Comparison of ENCODE assay signal across 19 cellular contexts in genomic region chr1:230333590-230334446, GRCh38.
A peak's percentile ranks its signal among the peaks of the same experiment; 100 is the strongest.
DNase-seq lines count a peak whose midpoint lies in the region; TF ChIP-seq lines count a peak whose summit lies in the region.
"Had no signal": no experiment of that assay in that cellular context is flagged by ENCODE, and none has a peak within 500 bp of the region (broad histone marks: within the 10 kb centered on the region; RNA-seq: fewer than 3 reads in every experiment).

No MANE protein-coding gene starts in this region.

- H3K36me3 Mint-ChIP-seq in neural progenitor cell, result peaks cover 10% of the 10 kb centered on the region
- H3K36me3 Mint-ChIP-seq: CD8-positive, alpha-beta memory T cell had no signal

- peaks cover 3% of the 10 kb centered on the region for H3K27me3 Mint-ChIP-seq in neural progenitor cell (ENCODE audit: insufficient read depth, low read depth)

- peak overlapping the region; percentile 47 for H3K27ac Mint-ChIP-seq in neural progenitor cell
- H3K27ac Mint-ChIP-seq: CD8-positive, alpha-beta memory T cell; HFFc6 had no signal

- H3K27ac ChIP-seq in angular gyrus (ENCODE audit: low read depth, low read length) (peak overlapping the region; percentile 86), dorsolateral prefrontal cortex (peak overlapping the region in 57 of 59 donors; percentile 30 to 91 (median 78)), neural progenitor cell (no peak overlapping the region), temporal lobe (ENCODE audit: low read depth, low read length) (peak overlapping the region; percentile 46), A673 (ENCODE audit: low read depth, low read length, poor library complexity, severe bottlenecking) (no peak overlapping the region)
- H3K27ac ChIP-seq: KMS-11 had no signal

- H3K9me3 Mint-ChIP-seq in neural progenitor cell, result no peaks in the 10 kb centered on the region
- H3K9me3 Mint-ChIP-seq: CD8-positive, alpha-beta memory T cell had no signal

- H3K79me2 ChIP-seq in neural progenitor cell (ENCODE audit: low read depth), result no peaks in the 10 kb centered on the region

- BruUV-seq in A673 (replicated peaks; lab: Mats Ljungman, UMichigan), result no TSS peak

- intact Hi-C loops in dorsolateral prefrontal cortex (cut with DNase I), result no loop called here
- intact Hi-C loops in A673 (cut with micrococcal nuclease; ENCODE audit: unreplicated experiment), result no loop called here

- DNase-seq in dorsolateral prefrontal cortex (peak in 5 of 10 donors; percentile 17 to 83 (median 66)), neural progenitor cell (ENCODE audit: low spot score) (no peak), islet precursor cell (no peak), NCI-H1930 (lab: John Stamatoyannopoulos, UW) (no peak), A673 (ENCODE audit: low spot score) (no peak)
- DNase-seq: CD8-positive, alpha-beta memory T cell; DND-41; GF-D8; GOT3; HFFc6; MG63; NCI-H1105; NCI-H187; NCI-H2171; NCI-H774; SHP77 had no signal

- CTCF ChIA-PET in A673 (lab: Charles Lee), result no interaction called here

- H3K9ac ChIP-seq in neural progenitor cell, result no peak overlapping the region
- H3K9ac ChIP-seq: KMS-11 had no signal

- POLR2A ChIA-PET in A673 (lab: Charles Lee; ENCODE audit: low non-redundant PET), result no interaction called here

- no peak overlapping the region for H2AFZ ChIP-seq in neural progenitor cell (replicated peaks)

- H3K4me1 ChIP-seq in neural progenitor cell, result peaks cover 14% of the 10 kb centered on the region
- no peaks in the 10 kb centered on the region for H3K4me1 ChIP-seq in A673 (ENCODE audit: insufficient read depth, low read length, poor library complexity, severe bottlenecking)

- no peak overlapping the region for H3K4me3 Mint-ChIP-seq in neural progenitor cell
- H3K4me3 Mint-ChIP-seq: CD8-positive, alpha-beta memory T cell; HFFc6 had no signal

- H3K27me3 ChIP-seq in dorsolateral prefrontal cortex, result no peaks in the 10 kb centered on the region
- no peaks in the 10 kb centered on the region for H3K27me3 ChIP-seq in neural progenitor cell
- H3K27me3 ChIP-seq in A673 (replicated peaks; ENCODE audit: insufficient read depth, low read depth, low read length, poor library complexity), result no peaks in the 10 kb centered on the region
- H3K27me3 ChIP-seq: MG63 had no signal

- H3K4me1 Mint-ChIP-seq in neural progenitor cell, result peaks cover 17% of the 10 kb centered on the region
- H3K4me1 Mint-ChIP-seq: CD8-positive, alpha-beta memory T cell had no signal

- TF ChIP-seq CTCF in dorsolateral prefrontal cortex (IDR thresholded peaks at IDR 0.05 in 54 of 56, conservative IDR thresholded peaks at IDR 0.05 in 2 of 56; ENCODE audit: low read depth in 1 of 56, partially characterized antibody in 56 of 56) (no peak), neural progenitor cell (IDR thresholded peaks at IDR 0.05) (no peak), A673 (conservative IDR thresholded peaks at IDR 0.05; ENCODE audit: low read depth, low read length) (no peak)

- H3K36me3 ChIP-seq in neural progenitor cell, result no peaks in the 10 kb centered on the region
- H3K36me3 ChIP-seq in A673 (ENCODE audit: insufficient read depth, low read length, poor library complexity, severe bottlenecking), result no peaks in the 10 kb centered on the region
- H3K36me3 ChIP-seq: MG63 had no signal

- H3K4me2 ChIP-seq in neural progenitor cell, result no peak overlapping the region
- H3K4me2 ChIP-seq: KMS-11 had no signal

- H3K9me3 ChIP-seq in neural progenitor cell (ENCODE audit: low read depth) (no peaks in the 10 kb centered on the region), A673 (ENCODE audit: low read depth, low read length, poor library complexity, severe bottlenecking) (no peaks in the 10 kb centered on the region)
- H3K9me3 ChIP-seq: MG63 had no signal

- H4K20me1 ChIP-seq in neural progenitor cell (ENCODE audit: low read depth), result no peaks in the 10 kb centered on the region

- H3F3A ChIP-seq in neural progenitor cell (ENCODE audit: low read depth), result peaks cover 24% of the 10 kb centered on the region

- peak overlapping the region in 1 of 59 donors; percentile 40 for H3K4me3 ChIP-seq in dorsolateral prefrontal cortex
- no peak overlapping the region for H3K4me3 ChIP-seq in neural progenitor cell
- no peak overlapping the region for H3K4me3 ChIP-seq in A673 (ENCODE audit: low read depth, low read length, poor library complexity, severe bottlenecking)
- H3K4me3 ChIP-seq: MG63 had no signal

Comparison
In these comparisons a context has a peak if more than half of its experiments do, and no peak if none do; other contexts are left out.
1. H3K27ac ChIP-seq: peak in angular gyrus (single experiment), dorsolateral prefrontal cortex (57 of 59) and temporal lobe (single experiment); none in neural progenitor cell (single experiment) and A673 (single experiment).